1 cellular context compared by ENCODE assay signal in genomic region chr11:45920531-45921477, GRCh38.
TF ChIP-seq lines count a peak whose summit lies in the region.

No MANE protein-coding gene starts in this region.

TF ChIP-seq in HEK293, 187 proteins besides CTCF, POLR2A, EP300 and RAD21:
- TF ChIP-seq ZIC2 (tag by site-specific recombination; IDR thresholded peaks at IDR 0.05) (peak; percentile 51), ZNF704 (tag by site-specific recombination; IDR thresholded peaks at IDR 0.05) (no peak)
TF ChIP-seq in HEK293: peak in this region for 1.
